ENCODE assay signal across 7 cellular contexts in the genomic region with DNA sequence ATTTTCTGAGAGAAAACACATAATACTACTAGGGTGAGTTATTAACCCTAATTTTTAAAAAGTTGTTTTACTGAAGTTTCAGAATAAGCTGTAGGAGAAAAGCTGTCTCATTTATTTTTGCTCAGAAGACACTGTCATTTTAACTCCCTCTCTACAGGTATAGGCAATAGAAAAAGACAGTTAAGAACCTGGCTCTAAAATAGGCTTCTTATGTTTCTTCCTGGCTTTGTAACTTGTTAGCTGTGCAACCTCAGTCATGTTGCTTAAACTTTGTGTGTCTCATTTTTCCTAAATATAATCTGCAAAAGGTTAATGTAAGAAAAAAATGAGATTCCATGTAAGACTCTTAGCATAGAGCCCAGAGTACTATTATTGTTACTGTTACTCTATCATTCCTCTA.
"Had no signal": no experiment of that assay in that cellular context is flagged by ENCODE, and none has a peak within 500 bp of the region (broad histone marks: within the 10 kb centered on the region; RNA-seq: fewer than 3 reads in every experiment).

No MANE protein-coding gene starts in this region.

- H3K4me2 ChIP-seq: GM23338 had no signal

- H3K4me3 ChIP-seq: GM23338, K562 had no signal

- H2AFZ ChIP-seq: GM23338 had no signal

- H3K9me3 Mint-ChIP-seq: GM23338 had no signal

- H3K27ac Mint-ChIP-seq: GM23338 had no signal

- DNase-seq: H7, HCEC 1CT, IMR-90 had no signal

- H3K4me3 Mint-ChIP-seq: GM23338 had no signal

- FAIRE-seq: H1, HTR-8/SVneo, K562 had no signal

- ATAC-seq: GM23338, K562 had no signal
